ENCODE assay signal across 19 cellular contexts in genomic region chr17:33285413-33285812, GRCh38.
DNase-seq lines count a peak whose midpoint lies in the region; ATAC-seq and TF ChIP-seq lines count a peak whose summit lies in the region.
"Had no signal": no experiment of that assay in that cellular context is flagged by ENCODE, and none has a peak within 500 bp of the region (broad histone marks: within the 10 kb centered on the region; RNA-seq: fewer than 3 reads in every experiment).

No MANE protein-coding gene starts in this region.

- CTCF ChIA-PET in HEK293 (lab: Yijun Ruan, JAX): interaction anchor here (0.6 kb wide), 1 partner anchor 286 kb away, joined by 3 read pairs; no protein-coding TSS in a partner anchor

- POLR2A ChIA-PET in HEK293 (lab: Yijun Ruan, JAX): no interaction called here

- no peak for ATAC-seq in GM18520 (IDR thresholded peaks at IDR 0.05; ENCODE audit: unreplicated experiment)

- H3K9me3 ChIP-seq in HEK293 (ENCODE audit: control insufficient read depth, insufficient read depth, low read depth, low read length): no peaks in the 10 kb centered on the region
- H3K9me3 ChIP-seq: BE2C, HAP-1 had no signal

- no peak overlapping the region for H3K27ac ChIP-seq in HEK293 (ENCODE audit: extremely low read depth, low read depth, low read length)
- H3K27ac ChIP-seq: GM23248, HL-60 had no signal

- TF ChIP-seq CTCF in HEK293 (tag by site-specific recombination; IDR thresholded peaks at IDR 0.05) (no peak), epithelial cell of esophagus (IDR thresholded peaks at IDR 0.05; ENCODE audit: insufficient read depth, low read depth, low read length, missing control alignments) (peak; percentile 24)

- DNase-seq in SHP77 treated with DMSO at 0.1 percent for 48 hours (lab: John Stamatoyannopoulos, UW) (peak; percentile 55), epithelial cell of esophagus (ENCODE audit: low read depth) (peak; percentile 25), NCI-H1092 treated with DMSO at 0.1 percent for 48 hours (lab: John Stamatoyannopoulos, UW) (no peak)
- no peak for DNase-seq in central memory CD4-positive, alpha-beta T cell
- DNase-seq: ACHN; BE2C; C1 segment of cervical spinal cord; CD4-positive, CD25-positive, alpha-beta regulatory T cell; CD8-positive, alpha-beta memory T cell; COR-L47; DMS 273 treated with DMSO at 0.1 percent for 48 hours; DMS53; DND-41; EL; GM23248 had no signal

- H3K36me3 ChIP-seq in HEK293 (ENCODE audit: control insufficient read depth in 2 of 2, insufficient read depth in 1 of 2, low read length in 2 of 2): no peaks in the 10 kb centered on the region
- H3K36me3 ChIP-seq: BE2C, HAP-1 had no signal

- H3K4me3 ChIP-seq in HEK293 (ENCODE audit: low read depth, low read length) (no peak overlapping the region), epithelial cell of esophagus (ENCODE audit: low read length) (no peak overlapping the region)
- H3K4me3 ChIP-seq: GM23248, HAP-1 had no signal

- peaks cover 5% of the 10 kb centered on the region for H3K4me1 ChIP-seq in HEK293 (ENCODE audit: control insufficient read depth, insufficient read depth, low read length)
- H3K4me1 ChIP-seq: BE2C, HAP-1 had no signal

TF ChIP-seq in HEK293, 187 proteins besides CTCF, POLR2A, EP300 and RAD21:
- TF ChIP-seq, protein P1, sequence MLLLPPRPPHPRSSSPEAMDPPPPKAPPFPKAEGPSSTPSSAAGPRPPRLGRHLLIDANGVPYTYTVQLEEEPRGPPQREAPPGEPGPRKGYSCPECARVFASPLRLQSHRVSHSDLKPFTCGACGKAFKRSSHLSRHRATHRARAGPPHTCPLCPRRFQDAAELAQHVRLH (tag by site-specific recombination; IDR thresholded peaks at IDR 0.05): no peak
- TF ChIP-seq, protein P2, sequence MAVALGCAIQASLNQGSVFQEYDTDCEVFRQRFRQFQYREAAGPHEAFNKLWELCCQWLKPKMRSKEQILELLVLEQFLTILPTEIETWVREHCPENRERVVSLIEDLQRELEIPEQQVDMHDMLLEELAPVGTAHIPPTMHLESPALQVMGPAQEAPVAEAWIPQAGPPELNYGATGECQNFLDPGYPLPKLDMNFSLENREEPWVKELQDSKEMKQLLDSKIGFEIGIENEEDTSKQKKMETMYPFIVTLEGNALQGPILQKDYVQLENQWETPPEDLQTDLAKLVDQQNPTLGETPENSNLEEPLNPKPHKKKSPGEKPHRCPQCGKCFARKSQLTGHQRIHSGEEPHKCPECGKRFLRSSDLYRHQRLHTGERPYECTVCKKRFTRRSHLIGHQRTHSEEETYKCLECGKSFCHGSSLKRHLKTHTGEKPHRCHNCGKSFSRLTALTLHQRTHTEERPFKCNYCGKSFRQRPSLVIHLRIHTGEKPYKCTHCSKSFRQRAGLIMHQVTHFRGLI (tag by site-specific recombination; IDR thresholded peaks at IDR 0.05): peak; percentile 77
- TF ChIP-seq ZNF2 (tag by site-specific recombination; IDR thresholded peaks at IDR 0.05): no peak
- no peak for TF ChIP-seq HOXD13 (CRISPR knock-in tag; IDR thresholded peaks at IDR 0.05; ENCODE audit: borderline replicate concordance)
- no peak for TF ChIP-seq ZNF585B (tag by site-specific recombination; IDR thresholded peaks at IDR 0.05)
- no peak for TF ChIP-seq SETDB1 (IDR thresholded peaks at IDR 0.05; ENCODE audit: insufficient read length, low read length)

Comparison
In these comparisons a context has a peak if more than half of its experiments do, and no peak if none do; other contexts are left out.
1. DNase-seq: peak in SHP77 treated with DMSO at 0.1 percent for 48 hours (single experiment) and epithelial cell of esophagus (single experiment); none in central memory CD4-positive, alpha-beta T cell (single experiment) and NCI-H1092 treated with DMSO at 0.1 percent for 48 hours (single experiment).